8 cellular contexts compared by ENCODE assay signal in genomic region chr12:42325326-42325775, GRCh38. TPM values are rescaled to one million over a fixed set of nuclear protein-coding genes. Genes with fewer than 3 reads are reported as not detected.
DNase-seq lines count a peak whose midpoint lies in the region; ATAC-seq, FAIRE-seq and TF ChIP-seq lines count a peak whose summit lies in the region.

No MANE protein-coding gene starts in this region.

- DNase-seq in activated CD4-positive, alpha-beta T cell treated with anti-CD3 and anti-CD28 coated beads, Interleukin-2, amount 10 ng/mL, durations not matched to agents 24 days and 14 days, result no peak
- no peak for DNase-seq in activated CD4-positive, alpha-beta T cell treated with anti-CD3 and anti-CD28 coated beads, Interleukin-2, amount 50 U/mL, for 48 hours
- DNase-seq in astrocyte (ENCODE audit: low read depth) (no peak), thoracic aorta (ENCODE audit: low spot score) (no peak), GM13977 (ENCODE audit: low spot score) (no peak), SK-N-DZ (ENCODE audit: low spot score) (no peak), G401 (ENCODE audit: low spot score) (no peak)

- TF ChIP-seq CTCF in astrocyte (IDR thresholded peaks at IDR 0.05; ENCODE audit: insufficient read depth, low read depth, low read length) (no peak), liver (IDR thresholded peaks at IDR 0.05; ENCODE audit: low read depth, low read length, missing input control) (no peak), thoracic aorta (IDR thresholded peaks at IDR 0.05) (no peak), GM13977 (IDR thresholded peaks at IDR 0.05; ENCODE audit: extremely low read depth, insufficient read depth, missing control alignments) (no peak)

- H3K9me3 Mint-ChIP-seq in activated CD4-positive, alpha-beta T cell treated with anti-CD3 and anti-CD28 coated beads, Interleukin-2, amount 10 ng/mL, durations not matched to agents 24 days and 14 days, result no peaks in the 10 kb centered on the region
- no peaks in the 10 kb centered on the region for H3K9me3 Mint-ChIP-seq in astrocyte (ENCODE audit: unreplicated experiment)

- peak overlapping the region; percentile 81 for H2AFZ ChIP-seq in astrocyte (ENCODE audit: low read depth, low read length)

- H3K4me1 ChIP-seq in astrocyte (ENCODE audit: insufficient read depth, low read length) (peaks cover 13% of the 10 kb centered on the region), liver (ENCODE audit: control insufficient read depth in 4 of 4, insufficient read depth in 4 of 4, low read length in 3 of 4) (peaks cover 6 to 31% (median 21%) of the 10 kb centered on the region in 4 donors), thoracic aorta (ENCODE audit: control insufficient read depth in 1 of 2, low read depth in 2 of 2) (peaks cover 19 to 30% of the 10 kb centered on the region in 2 donors)

- H3K36me3 Mint-ChIP-seq in activated CD4-positive, alpha-beta T cell treated with anti-CD3 and anti-CD28 coated beads, Interleukin-2, amount 10 ng/mL, durations not matched to agents 24 days and 14 days (ENCODE audit: low read depth), result peaks cover 21% of the 10 kb centered on the region
- H3K36me3 Mint-ChIP-seq in astrocyte (ENCODE audit: low read depth, unreplicated experiment), result peaks cover 3% of the 10 kb centered on the region

- no peaks in the 10 kb centered on the region for H3K9me3 ChIP-seq in astrocyte (ENCODE audit: insufficient read depth, low read depth, low read length)
- no peaks in the 10 kb centered on the region for H3K9me3 ChIP-seq in liver (ENCODE audit: control insufficient read depth in 4 of 4, low read length in 3 of 4)
- no peaks in the 10 kb centered on the region for H3K9me3 ChIP-seq in thoracic aorta

- H3K27ac Mint-ChIP-seq in activated CD4-positive, alpha-beta T cell treated with anti-CD3 and anti-CD28 coated beads, Interleukin-2, amount 10 ng/mL, durations not matched to agents 24 days and 14 days, result peak overlapping the region; percentile 98
- peak overlapping the region; percentile 85 for H3K27ac Mint-ChIP-seq in astrocyte (ENCODE audit: unreplicated experiment)

- in situ Hi-C loops in GM13977 (cut with MboI; ENCODE audit: low pct_unique_long_range_greater_than_20kb, low sequenced_read_pairs, unreplicated experiment) (loop anchor here (25.0 kb wide), 1 partner anchor 188 kb away; the partner anchor contains the start of gene GXYLT1), G401 (cut with HindIII; ENCODE audit: low sequenced_read_pairs) (no loop called here)

- peak; percentile 33 for ATAC-seq in thoracic aorta (ENCODE audit: insufficient number of reproducible peaks, low FRiP score, low read depth)

- H3K4me3 ChIP-seq in astrocyte (ENCODE audit: insufficient read depth, low read depth, low read length) (peak overlapping the region; percentile 93), liver (ENCODE audit: low read depth in 1 of 3, low read length in 3 of 3) (peak overlapping the region; percentile 96 to 98 (median 97)), thoracic aorta (peak overlapping the region; percentile 97)

- FAIRE-seq in astrocyte (lab: Jason Lieb, UNC), result no peak

- H4K20me1 ChIP-seq in astrocyte (ENCODE audit: insufficient read depth, low read length), result peaks cover 23% of the 10 kb centered on the region

- H3K9ac ChIP-seq in astrocyte (ENCODE audit: low read length) (peak overlapping the region; percentile 89), liver (ENCODE audit: low read depth in 1 of 2, low read length in 2 of 2) (peak overlapping the region; percentile 70 to 87)

- peak overlapping the region; percentile 77 for H3K27ac ChIP-seq in astrocyte (ENCODE audit: low read depth, low read length)
- H3K27ac ChIP-seq in liver (ENCODE audit: low read depth in 1 of 2, low read length in 2 of 2), result peak overlapping the region; percentile 50 to 73
- peak overlapping the region; percentile 85 to 89 for H3K27ac ChIP-seq in thoracic aorta

- peak overlapping the region; percentile 83 for H3K4me2 ChIP-seq in astrocyte (ENCODE audit: low read length)

- intact Hi-C loops in activated CD4-positive, alpha-beta T cell treated with anti-CD3 and anti-CD28 coated beads, Interleukin-2, amount 10 ng/mL, durations not matched to agents 24 days and 14 days (cut with micrococcal nuclease), result loop anchor here (5.0 kb wide), 2 partner anchors 47 to 183 kb away; partner anchors contain the start of gene GXYLT1

- peak overlapping the region; percentile 95 for H3K4me3 Mint-ChIP-seq in activated CD4-positive, alpha-beta T cell treated with anti-CD3 and anti-CD28 coated beads, Interleukin-2, amount 10 ng/mL, durations not matched to agents 24 days and 14 days
- H3K4me3 Mint-ChIP-seq in astrocyte (ENCODE audit: unreplicated experiment), result peak overlapping the region; percentile 99

- 27% methylated on average over 11 of the region's 11 CpGs for WGBS in liver

- peaks cover 57% of the 10 kb centered on the region for H3K79me2 ChIP-seq in astrocyte (ENCODE audit: insufficient read depth, low read length)

- H3K27me3 ChIP-seq in astrocyte (ENCODE audit: insufficient read depth, low read length), result no peaks in the 10 kb centered on the region
- H3K27me3 ChIP-seq in liver (ENCODE audit: control insufficient read depth in 4 of 4, insufficient read depth in 4 of 4, low read length in 3 of 4), result no peaks in the 10 kb centered on the region
- no peaks in the 10 kb centered on the region for H3K27me3 ChIP-seq in thoracic aorta (replicated peaks; ENCODE audit: insufficient read depth)

- H3K36me3 ChIP-seq in astrocyte (ENCODE audit: insufficient read depth, low read length) (peaks cover 4% of the 10 kb centered on the region), liver (ENCODE audit: control insufficient read depth in 4 of 4, insufficient read depth in 3 of 4, low read depth in 1 of 4, low read length in 3 of 4) (peaks cover 0 to 9% (median 6%) of the 10 kb centered on the region in 4 donors), thoracic aorta (peaks cover 4% of the 10 kb centered on the region)

- no peaks in the 10 kb centered on the region for H3K27me3 Mint-ChIP-seq in activated CD4-positive, alpha-beta T cell treated with anti-CD3 and anti-CD28 coated beads, Interleukin-2, amount 10 ng/mL, durations not matched to agents 24 days and 14 days
- no peaks in the 10 kb centered on the region for H3K27me3 Mint-ChIP-seq in astrocyte (ENCODE audit: low read depth, unreplicated experiment)

- H3K4me1 Mint-ChIP-seq in activated CD4-positive, alpha-beta T cell treated with anti-CD3 and anti-CD28 coated beads, Interleukin-2, amount 10 ng/mL, durations not matched to agents 24 days and 14 days, result peaks cover 29% of the 10 kb centered on the region
- peaks cover 14% of the 10 kb centered on the region for H3K4me1 Mint-ChIP-seq in astrocyte (ENCODE audit: low read depth, unreplicated experiment)

- no peak for TF ChIP-seq RAD21 in liver (IDR thresholded peaks at IDR 0.05)

TF ChIP-seq in liver, 16 proteins besides CTCF, POLR2A, EP300 and RAD21:
- TF ChIP-seq YY1 (IDR thresholded peaks at IDR 0.05), result no peak
- TF ChIP-seq FOXA1 (IDR thresholded peaks at IDR 0.05), result no peak
- TF ChIP-seq FOXA2 (IDR thresholded peaks at IDR 0.05), result no peak
- no peak for TF ChIP-seq SP1 (IDR thresholded peaks at IDR 0.05)
- TF ChIP-seq HNF4G (IDR thresholded peaks at IDR 0.05), result no peak
- TF ChIP-seq NR2F2 (IDR thresholded peaks at IDR 0.05), result no peak
- TF ChIP-seq JUND (IDR thresholded peaks at IDR 0.05), result no peak

RNA-seq across cellular contexts. Expression of gene ZCRB1, which starts 0.5 kb away (rescaled TPM):
- total RNA-seq in activated CD4-positive, alpha-beta T cell treated with anti-CD3 and anti-CD28 coated beads, Interleukin-2, amount 10 ng/mL, durations not matched to agents 24 days and 14 days, result 55.8 and 62.0 TPM in 2 replicates
- 45.8 and 50.7 TPM in 2 replicates for total RNA-seq in astrocyte
- 10 to 100 TPM in 1 of 2 donors, 1 to 10 TPM in 1; 9.8 to 16.7 TPM for total RNA-seq in liver
- polyA plus RNA-seq in liver, result 10 to 100 TPM; 16.2 to 66.3 TPM
- 10 to 100 TPM; 25.2 to 27.2 TPM for total RNA-seq in thoracic aorta
- polyA plus RNA-seq in SK-N-DZ (2014; cell fraction: cytosol; rRNA removed), result 53.5 and 60.0 TPM in 2 replicates
- 34.4 and 38.8 TPM in 2 replicates for polyA plus RNA-seq in SK-N-DZ (2014; cell fraction: nucleus; rRNA removed)
- 52.4 and 98.1 TPM in 2 replicates for total RNA-seq in G401 (2014; rRNA removed; shearing (Covaris generic))

RNA-seq across cellular contexts. Expression of gene PPHLN1, which starts 0.6 kb away (rescaled TPM):
- total RNA-seq in activated CD4-positive, alpha-beta T cell treated with anti-CD3 and anti-CD28 coated beads, Interleukin-2, amount 10 ng/mL, durations not matched to agents 24 days and 14 days, result 92.3 and 97.5 TPM in 2 replicates
- 56.9 and 65.3 TPM in 2 replicates for total RNA-seq in astrocyte
- 10 to 100 TPM; 33.6 to 40.3 TPM for total RNA-seq in liver
- 10 to 100 TPM; 11.6 to 21.8 TPM for polyA plus RNA-seq in liver
- 10 to 100 TPM; 41.7 to 95.8 TPM for total RNA-seq in thoracic aorta
- polyA plus RNA-seq in SK-N-DZ (2014; cell fraction: cytosol; rRNA removed), result 103 and 113 TPM in 2 replicates
- polyA plus RNA-seq in SK-N-DZ (2014; cell fraction: nucleus; rRNA removed), result 106 and 134 TPM in 2 replicates
- total RNA-seq in G401 (2014; rRNA removed; shearing (Covaris generic)), result 24.9 and 34.1 TPM in 2 replicates
